14 cellular contexts compared by ENCODE assay signal in the genomic region with DNA sequence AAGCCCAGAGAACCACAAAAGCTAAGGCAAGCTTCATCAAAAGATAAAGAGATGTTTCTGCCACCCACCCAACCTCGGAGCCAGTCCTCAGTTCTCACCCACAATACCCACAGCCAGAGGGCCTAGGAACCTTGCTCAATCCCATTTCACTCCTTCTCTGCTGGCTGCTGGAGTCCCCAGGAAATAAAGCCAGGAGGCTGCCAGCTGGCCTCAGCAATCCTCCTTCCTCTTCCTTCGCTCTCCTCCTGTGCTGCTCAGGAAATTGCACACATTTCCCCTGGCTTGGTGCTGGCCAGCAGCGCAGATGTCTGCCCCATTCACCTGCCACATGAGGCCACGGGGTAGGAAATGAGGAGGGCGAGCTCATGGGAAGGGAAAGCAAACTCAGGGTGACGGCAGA.
DNase-seq lines count a peak whose midpoint lies in the region; ATAC-seq and TF ChIP-seq lines count a peak whose summit lies in the region.
"Had no signal": no experiment of that assay in that cellular context is flagged by ENCODE, and none has a peak within 500 bp of the region (broad histone marks: within the 10 kb centered on the region; RNA-seq: fewer than 3 reads in every experiment).

No MANE protein-coding gene starts in this region.

- DNase-seq in AML-193 (lab: John Stamatoyannopoulos, UW) (peak; percentile 91 to 96), NCI-H69 (lab: John Stamatoyannopoulos, UW) (peak; percentile 65), coronary artery (ENCODE audit: low spot score) (peak; percentile 71), left lobe of liver (ENCODE audit: low spot score) (no peak), NCI-H128 (lab: John Stamatoyannopoulos, UW; ENCODE audit: unreplicated experiment) (no peak), putamen (ENCODE audit: low spot score) (no peak)
- DNase-seq: Caco-2; MG63; NCI-H226; stimulated activated CD4-positive, alpha-beta T cell treated with anti-CD3 and anti-CD28 coated beads, Interleukin-2, amount 100 ng/mL, for 48 hours had no signal

- H3K27ac ChIP-seq in coronary artery, result no peak overlapping the region
- H3K27ac ChIP-seq: prostate gland had no signal

- no peak overlapping the region for H3K4me3 ChIP-seq in coronary artery
- H3K4me3 ChIP-seq: HAP-1, MG63, prostate gland had no signal

- ATAC-seq in left lobe of liver (peak; percentile 50), GM19397 (IDR thresholded peaks at IDR 0.05; ENCODE audit: unreplicated experiment) (no peak), HG02852 (IDR thresholded peaks at IDR 0.05; ENCODE audit: unreplicated experiment) (no peak)

- no peak for TF ChIP-seq CTCF in coronary artery (IDR thresholded peaks at IDR 0.05)

Comparison
In these comparisons a context has a peak if more than half of its experiments do, and no peak if none do; other contexts are left out.
1. DNase-seq: peak in AML-193 (2 of 2), NCI-H69 (single experiment) and coronary artery (single experiment); none in left lobe of liver (single experiment), NCI-H128 (single experiment) and putamen (single experiment).